Comparison of ENCODE assay signal across 30 cellular contexts in genomic region chr3:195746346-195746745, GRCh38. TPM values are rescaled to one million over a fixed set of nuclear protein-coding genes. Genes with fewer than 3 reads are reported as not detected.
"Had no signal": no experiment of that assay in that cellular context is flagged by ENCODE, and none has a peak within 500 bp of the region (broad histone marks: within the 10 kb centered on the region; RNA-seq: fewer than 3 reads in every experiment).

No MANE protein-coding gene starts in this region.

- H3K36me3 ChIP-seq: SJSA1 had no signal

- H3K4me1 ChIP-seq: SJSA1 had no signal

- DNase-seq: activated CD4-positive, alpha-beta T cell treated with anti-CD3 and anti-CD28 coated beads for 48 hours; activated CD4-positive, alpha-beta T cell treated with anti-CD3 and anti-CD28 coated beads, Interleukin-2, amount 50 U/mL, for 4 hours; activated CD4-positive, CD25-positive, alpha-beta regulatory T cell treated with anti-CD3 and anti-CD28 coated beads, Interleukin-2, amount 50 U/mL, for 72 hours; activated CD8-positive, alpha-beta memory T cell treated with anti-CD3 and anti-CD28 coated beads, Interleukin-2, amount 50 U/mL, for 48 hours; activated CD8-positive, alpha-beta T cell treated with anti-CD3 and anti-CD28 coated beads, Interleukin-2, amount 10 ng/mL, durations not matched to agents 7 days and 5 days; activated effector memory CD4-positive, alpha-beta T cell treated with Interleukin-2 at 50 U/mL for 16 hours; activated naive CD4-positive, alpha-beta T cell treated with Interleukin-2 at 50 U/mL for 16 hours; activated naive CD8-positive, alpha-beta T cell treated with anti-CD3 and anti-CD28 coated beads, Interleukin-2, amount 50 U/mL, for 24 hours; activated T-cell treated with anti-CD3 and anti-CD28 coated beads, Interleukin-2, amount 50 U/mL, for 1 hour; amniotic stem cell; MM.1S; NCI-H1105; NCI-H1436; NCI-H1694 treated with DMSO at 0.1 percent for 48 hours; NCI-H2029 treated with DMSO at 0.1 percent for 48 hours; NCI-H345; NCI-H510A; NCI-H69; NK-92 treated with Interleukin-12 subunit alpha and Interleukin-12 subunit beta, amount 100 ng/mL, for 24 hours; OCI-M1; RPMI8226; SHP77; SW 1271; T-helper 9 cell had no signal

- H3K27ac ChIP-seq: SJSA1 had no signal

- ATAC-seq: activated CD8-positive, alpha-beta T cell treated with anti-CD3 and anti-CD28 coated beads, Interleukin-2, amount 10 ng/mL, durations not matched to agents 7 days and 5 days; activated naive CD4-positive, alpha-beta T cell treated with anti-CD3 and anti-CD28 coated beads, Interleukin-2, amount 50 U/mL, for 72 hours; Panc1; SK-N-SH treated with all-trans-retinoic acid at 6 μM for 48 hours; WTC11 had no signal

- H3K4me3 ChIP-seq: SJSA1 had no signal

- H3K9me3 ChIP-seq: SJSA1 had no signal

RNA-seq across cellular contexts. Expression of gene MUC20, which starts 25.6 kb away (rescaled TPM):
- total RNA-seq: astrocyte, SJSA1 had no signal
